In the genomic region with DNA sequence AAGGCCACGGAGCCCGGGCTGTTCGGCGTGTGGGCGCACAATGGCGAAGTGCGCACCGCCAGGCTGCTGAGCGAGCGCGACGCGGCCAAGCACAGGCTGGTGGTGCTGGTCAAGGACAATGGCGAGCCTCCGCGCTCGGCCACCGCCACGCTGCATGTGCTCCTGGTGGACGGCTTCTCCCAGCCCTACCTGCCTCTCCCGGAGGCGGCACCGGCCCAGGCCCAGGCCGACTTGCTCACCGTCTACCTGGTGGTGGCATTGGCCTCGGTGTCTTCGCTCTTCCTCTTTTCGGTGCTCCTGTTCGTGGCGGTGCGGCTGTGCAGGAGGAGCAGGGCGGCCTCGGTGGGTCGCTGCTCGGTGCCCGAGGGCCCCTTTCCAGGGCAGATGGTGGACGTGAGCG, we compare ENCODE assay signal across 2 cellular contexts. TPM values are rescaled to one million over a fixed set of nuclear protein-coding genes. Genes with fewer than 3 reads are reported as not detected.
"Had no signal": no experiment of that assay in that cellular context is flagged by ENCODE, and none has a peak within 500 bp of the region (broad histone marks: within the 10 kb centered on the region; RNA-seq: fewer than 3 reads in every experiment).

No MANE protein-coding gene starts in this region.

RNA-seq across cellular contexts. Expression of gene PCDHB4, which starts 19.1 kb away (rescaled TPM):
- total RNA-seq: NCI-H460 had no signal

RNA-seq across cellular contexts. Expression of gene PCDHB5, which starts 32.5 kb away (rescaled TPM):
- total RNA-seq: M059J had no signal

RNA-seq across cellular contexts. Expression of gene PCDHB6, which starts 47.4 kb away (rescaled TPM):
- total RNA-seq: NCI-H460 had no signal
